21 cellular contexts compared by ENCODE assay signal in genomic region chr6:132569170-132569569, GRCh38. TPM values are rescaled to one million over a fixed set of nuclear protein-coding genes. Genes with fewer than 3 reads are reported as not detected.
A peak's percentile ranks its signal among the peaks of the same experiment; 100 is the strongest.
DNase-seq lines count a peak whose midpoint lies in the region; ATAC-seq, FAIRE-seq and TF ChIP-seq lines count a peak whose summit lies in the region.
"Had no signal": no experiment of that assay in that cellular context is flagged by ENCODE, and none has a peak within 500 bp of the region (broad histone marks: within the 10 kb centered on the region; RNA-seq: fewer than 3 reads in every experiment).

No MANE protein-coding gene starts in this region.

- H3F3A ChIP-seq in GM23338 (replicated peaks; ENCODE audit: low read depth): no peaks in the 10 kb centered on the region

- H3K9me3 Mint-ChIP-seq in GM23338 (no peaks in the 10 kb centered on the region), natural killer cell (no peaks in the 10 kb centered on the region)
- H3K9me3 Mint-ChIP-seq: CD14-positive monocyte, IgD-negative memory B cell had no signal

- no peak overlapping the region for H3K27ac ChIP-seq in GM23338 (ENCODE audit: low read depth)
- H3K27ac ChIP-seq in cingulate gyrus (ENCODE audit: low read depth, low read length): peak overlapping the region; percentile 74
- H3K27ac ChIP-seq in right atrium auricular region: no peak overlapping the region

- no peaks in the 10 kb centered on the region for H4K20me1 ChIP-seq in GM23338 (replicated peaks; ENCODE audit: insufficient read depth)

- no peaks in the 10 kb centered on the region for H3K27me3 ChIP-seq in GM23338 (ENCODE audit: insufficient read depth)
- H3K27me3 ChIP-seq in right atrium auricular region: no peaks in the 10 kb centered on the region

- peak overlapping the region; percentile 21; the same call in 1 of the 2 replicates for H3K4me2 ChIP-seq in GM23338

- H3K4me1 Mint-ChIP-seq in GM23338: peaks cover 37% of the 10 kb centered on the region
- no peaks in the 10 kb centered on the region for H3K4me1 Mint-ChIP-seq in natural killer cell

- no peak overlapping the region for H3K4me3 ChIP-seq in GM23338
- no peak overlapping the region for H3K4me3 ChIP-seq in right atrium auricular region

- no peaks in the 10 kb centered on the region for H3K36me3 ChIP-seq in GM23338 (ENCODE audit: insufficient read depth)
- no peaks in the 10 kb centered on the region for H3K36me3 ChIP-seq in right atrium auricular region

- intact Hi-C loops in natural killer cell (cut with micrococcal nuclease): no loop called here

- no peak for TF ChIP-seq POLR2A in GM12892 (IDR thresholded peaks at IDR 0.05; ENCODE audit: low read depth, low read length)

- peak; percentile 45 for DNase-seq in GM23338 (ENCODE audit: low spot score)
- peak; percentile 82 for DNase-seq in inferior parietal cortex (ENCODE audit: extremely low spot score)
- peak; percentile 95 for DNase-seq in pons (ENCODE audit: low spot score)
- DNase-seq in natural killer cell: no peak
- no peak for DNase-seq in GM12892 (ENCODE audit: insufficient read length)
- no peak for DNase-seq in right atrium auricular region (ENCODE audit: low spot score)
- no peak for DNase-seq in GM13977 (ENCODE audit: low spot score)
- DNase-seq: COR-L47, NCI-H1417, NCI-H1930, NCI-H2171, NCI-H774 had no signal

- ATAC-seq in GM23338 (peak; percentile 77), natural killer cell (no peak)
- ATAC-seq: HCT116, Panc1 had no signal

- H3K4me3 Mint-ChIP-seq in GM23338 (no peak overlapping the region), natural killer cell (no peak overlapping the region)
- H3K4me3 Mint-ChIP-seq: CD14-positive monocyte, IgD-negative memory B cell had no signal

- peak overlapping the region; percentile 77 for H3K27ac Mint-ChIP-seq in GM23338
- no peak overlapping the region for H3K27ac Mint-ChIP-seq in natural killer cell
- H3K27ac Mint-ChIP-seq: CD14-positive monocyte, IgD-negative memory B cell had no signal

- no peaks in the 10 kb centered on the region for H3K9me3 ChIP-seq in right atrium auricular region

- no peaks in the 10 kb centered on the region for H3K36me3 Mint-ChIP-seq in GM23338 (ENCODE audit: low read depth)
- no peaks in the 10 kb centered on the region for H3K36me3 Mint-ChIP-seq in natural killer cell
- H3K36me3 Mint-ChIP-seq: CD14-positive monocyte had no signal

- in situ Hi-C loops in GM13977 (cut with MboI; ENCODE audit: low pct_unique_long_range_greater_than_20kb, low sequenced_read_pairs, unreplicated experiment): no loop called here

- H3K4me1 ChIP-seq in GM23338 (ENCODE audit: insufficient read depth) (peaks cover 31% of the 10 kb centered on the region), right atrium auricular region (no peaks in the 10 kb centered on the region)

- no peaks in the 10 kb centered on the region for H3K9me2 ChIP-seq in GM23338 (ENCODE audit: insufficient read depth)

- FAIRE-seq in GM12892 (lab: Jason Lieb, UNC): no peak

- H3K27me3 Mint-ChIP-seq in GM23338 (ENCODE audit: insufficient read depth, low read depth, poor library complexity) (peaks cover 3% of the 10 kb centered on the region), natural killer cell (ENCODE audit: low read depth in 2 of 2) (peaks cover 13 to 50% of the 10 kb centered on the region in 2 donors)

- no peaks in the 10 kb centered on the region for H3K79me2 ChIP-seq in GM23338 (replicated peaks; ENCODE audit: insufficient read depth)

- TF ChIP-seq CTCF in GM23338 (conservative IDR thresholded peaks at IDR 0.05; ENCODE audit: low read depth in 2 of 2) (no peak), natural killer cell (IDR thresholded peaks at IDR 0.05) (no peak), right atrium auricular region (IDR thresholded peaks at IDR 0.05) (no peak), GM13977 (IDR thresholded peaks at IDR 0.05; ENCODE audit: extremely low read depth, insufficient read depth, missing control alignments) (no peak)

- H2AFZ ChIP-seq in GM23338: no peak overlapping the region

TF ChIP-seq in GM23338, 12 proteins besides CTCF, POLR2A, EP300 and RAD21:
- TF ChIP-seq EZH2 (IDR thresholded peaks at IDR 0.05; ENCODE audit: low read depth, unreplicated experiment) (no peak), ZNF114 (CRISPR knock-in tag; IDR thresholded peaks at IDR 0.05) (no peak), STAT1 (IDR thresholded peaks at IDR 0.05; ENCODE audit: unreplicated experiment) (no peak), JUNB (IDR thresholded peaks at IDR 0.05; ENCODE audit: unreplicated experiment) (no peak)
- TF ChIP-seq, protein P1, sequence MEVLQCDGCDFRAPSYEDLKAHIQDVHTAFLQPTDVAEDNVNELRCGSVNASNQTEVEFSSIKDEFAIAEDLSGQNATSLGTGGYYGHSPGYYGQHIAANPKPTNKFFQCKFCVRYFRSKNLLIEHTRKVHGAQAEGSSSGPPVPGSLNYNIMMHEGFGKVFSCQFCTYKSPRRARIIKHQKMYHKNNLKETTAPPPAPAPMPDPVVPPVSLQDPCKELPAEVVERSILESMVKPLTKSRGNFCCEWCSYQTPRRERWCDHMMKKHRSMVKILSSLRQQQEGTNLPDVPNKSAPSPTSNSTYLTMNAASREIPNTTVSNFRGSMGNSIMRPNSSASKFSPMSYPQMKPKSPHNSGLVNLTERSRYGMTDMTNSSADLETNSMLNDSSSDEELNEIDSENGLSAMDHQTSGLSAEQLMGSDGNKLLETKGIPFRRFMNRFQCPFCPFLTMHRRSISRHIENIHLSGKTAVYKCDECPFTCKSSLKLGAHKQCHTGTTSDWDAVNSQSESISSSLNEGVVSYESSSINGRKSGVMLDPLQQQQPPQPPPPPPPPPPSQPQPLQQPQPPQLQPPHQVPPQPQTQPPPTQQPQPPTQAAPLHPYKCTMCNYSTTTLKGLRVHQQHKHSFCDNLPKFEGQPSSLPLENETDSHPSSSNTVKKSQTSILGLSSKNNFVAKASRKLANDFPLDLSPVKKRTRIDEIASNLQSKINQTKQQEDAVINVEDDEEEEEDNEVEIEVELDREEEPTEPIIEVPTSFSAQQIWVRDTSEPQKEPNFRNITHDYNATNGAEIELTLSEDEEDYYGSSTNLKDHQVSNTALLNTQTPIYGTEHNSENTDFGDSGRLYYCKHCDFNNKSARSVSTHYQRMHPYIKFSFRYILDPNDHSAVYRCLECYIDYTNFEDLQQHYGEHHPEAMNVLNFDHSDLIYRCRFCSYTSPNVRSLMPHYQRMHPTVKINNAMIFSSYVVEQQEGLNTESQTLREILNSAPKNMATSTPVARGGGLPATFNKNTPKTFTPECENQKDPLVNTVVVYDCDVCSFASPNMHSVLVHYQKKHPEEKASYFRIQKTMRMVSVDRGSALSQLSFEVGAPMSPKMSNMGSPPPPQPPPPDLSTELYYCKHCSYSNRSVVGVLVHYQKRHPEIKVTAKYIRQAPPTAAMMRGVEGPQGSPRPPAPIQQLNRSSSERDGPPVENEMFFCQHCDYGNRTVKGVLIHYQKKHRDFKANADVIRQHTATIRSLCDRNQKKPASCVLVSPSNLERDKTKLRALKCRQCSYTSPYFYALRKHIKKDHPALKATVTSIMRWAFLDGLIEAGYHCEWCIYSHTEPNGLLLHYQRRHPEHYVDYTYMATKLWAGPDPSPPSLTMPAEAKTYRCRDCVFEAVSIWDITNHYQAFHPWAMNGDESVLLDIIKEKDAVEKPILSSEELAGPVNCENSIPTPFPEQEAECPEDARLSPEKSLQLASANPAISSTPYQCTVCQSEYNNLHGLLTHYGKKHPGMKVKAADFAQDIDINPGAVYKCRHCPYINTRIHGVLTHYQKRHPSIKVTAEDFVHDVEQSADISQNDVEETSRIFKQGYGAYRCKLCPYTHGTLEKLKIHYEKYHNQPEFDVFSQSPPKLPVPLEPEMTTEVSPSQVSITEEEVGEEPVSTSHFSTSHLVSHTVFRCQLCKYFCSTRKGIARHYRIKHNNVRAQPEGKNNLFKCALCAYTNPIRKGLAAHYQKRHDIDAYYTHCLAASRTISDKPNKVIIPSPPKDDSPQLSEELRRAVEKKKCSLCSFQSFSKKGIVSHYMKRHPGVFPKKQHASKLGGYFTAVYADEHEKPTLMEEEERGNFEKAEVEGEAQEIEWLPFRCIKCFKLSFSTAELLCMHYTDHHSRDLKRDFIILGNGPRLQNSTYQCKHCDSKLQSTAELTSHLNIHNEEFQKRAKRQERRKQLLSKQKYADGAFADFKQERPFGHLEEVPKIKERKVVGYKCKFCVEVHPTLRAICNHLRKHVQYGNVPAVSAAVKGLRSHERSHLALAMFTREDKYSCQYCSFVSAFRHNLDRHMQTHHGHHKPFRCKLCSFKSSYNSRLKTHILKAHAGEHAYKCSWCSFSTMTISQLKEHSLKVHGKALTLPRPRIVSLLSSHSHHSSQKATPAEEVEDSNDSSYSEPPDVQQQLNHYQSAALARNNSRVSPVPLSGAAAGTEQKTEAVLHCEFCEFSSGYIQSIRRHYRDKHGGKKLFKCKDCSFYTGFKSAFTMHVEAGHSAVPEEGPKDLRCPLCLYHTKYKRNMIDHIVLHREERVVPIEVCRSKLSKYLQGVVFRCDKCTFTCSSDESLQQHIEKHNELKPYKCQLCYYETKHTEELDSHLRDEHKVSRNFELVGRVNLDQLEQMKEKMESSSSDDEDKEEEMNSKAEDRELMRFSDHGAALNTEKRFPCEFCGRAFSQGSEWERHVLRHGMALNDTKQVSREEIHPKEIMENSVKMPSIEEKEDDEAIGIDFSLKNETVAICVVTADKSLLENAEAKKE (CRISPR knock-in tag; IDR thresholded peaks at IDR 0.05): peak; percentile 59; the same call in 1 of the 2 replicates

RNA-seq across cellular contexts. Expression of gene TAAR6, which starts 1.0 kb away (rescaled TPM):
- not detected in 2 replicates for total RNA-seq in GM23338 (2014; rRNA removed; shearing (Covaris generic))
- not detected in 2 replicates for polyA plus RNA-seq in GM23338 (2016; fragmentation: Nextera tagmentation; extraction: Ambion mirVana)
- not detected for total RNA-seq in natural killer cell
- polyA plus RNA-seq in GM12892 (2012; ENCODE audit: missing spikeins): not detected
- not detected for total RNA-seq in right atrium auricular region
- total RNA-seq: A172, HT-29, LHCN-M2, NCI-H460 had no signal
- polyA plus RNA-seq: CD14-positive monocyte, IgD-negative memory B cell had no signal

RNA-seq across cellular contexts. Expression of gene TAAR8, which starts 16.7 kb away (rescaled TPM):
- total RNA-seq in GM23338 (2014; rRNA removed; shearing (Covaris generic)): not detected in 2 replicates
- polyA plus RNA-seq in GM23338 (2016; fragmentation: Nextera tagmentation; extraction: Ambion mirVana): not detected in 2 replicates
- not detected for total RNA-seq in natural killer cell
- not detected for polyA plus RNA-seq in GM12892 (2012; ENCODE audit: missing spikeins)
- not detected for total RNA-seq in right atrium auricular region
- total RNA-seq: A172, HT-29, LHCN-M2, NCI-H460 had no signal
- polyA plus RNA-seq: CD14-positive monocyte, IgD-negative memory B cell had no signal

RNA-seq across cellular contexts. Expression of gene TAAR5, which starts 20.4 kb away (rescaled TPM):
- total RNA-seq in GM23338 (2014; rRNA removed; shearing (Covaris generic)): not detected in 2 replicates
- not detected in 2 replicates for polyA plus RNA-seq in GM23338 (2016; fragmentation: Nextera tagmentation; extraction: Ambion mirVana)
- total RNA-seq in natural killer cell (not detected), right atrium auricular region (not detected)
- not detected for polyA plus RNA-seq in GM12892 (2012; ENCODE audit: missing spikeins)
- total RNA-seq: A172, HT-29, LHCN-M2, NCI-H460 had no signal
- polyA plus RNA-seq: CD14-positive monocyte, IgD-negative memory B cell had no signal

RNA-seq across cellular contexts. Expression of gene TAAR9, which starts 31.1 kb away (rescaled TPM):
- total RNA-seq in GM23338 (2014; rRNA removed; shearing (Covaris generic)): not detected in 2 replicates
- polyA plus RNA-seq in GM23338 (2016; fragmentation: Nextera tagmentation; extraction: Ambion mirVana): not detected in 2 replicates
- total RNA-seq in natural killer cell: not detected
- not detected for polyA plus RNA-seq in GM12892 (2012; ENCODE audit: missing spikeins)
- not detected for total RNA-seq in right atrium auricular region
- total RNA-seq: A172, HT-29, LHCN-M2, NCI-H460 had no signal
- polyA plus RNA-seq: CD14-positive monocyte, IgD-negative memory B cell had no signal

RNA-seq across cellular contexts. Expression of gene TAAR2, which starts 54.9 kb away (rescaled TPM):
- total RNA-seq in GM23338 (2014; rRNA removed; shearing (Covaris generic)): not detected in 2 replicates
- not detected in 2 replicates for polyA plus RNA-seq in GM23338 (2016; fragmentation: Nextera tagmentation; extraction: Ambion mirVana)
- not detected for total RNA-seq in natural killer cell
- polyA plus RNA-seq in GM12892 (2012; ENCODE audit: missing spikeins): not detected
- not detected for total RNA-seq in right atrium auricular region
- total RNA-seq: A172, HT-29, LHCN-M2, NCI-H460 had no signal
- polyA plus RNA-seq: CD14-positive monocyte, IgD-negative memory B cell had no signal

Comparison
In these comparisons a context has a peak if more than half of its experiments do, and no peak if none do; other contexts are left out.
1. DNase-seq: peak in GM23338 (single experiment), inferior parietal cortex (single experiment) and pons (single experiment); none in natural killer cell (single experiment), GM12892 (single experiment), right atrium auricular region (single experiment) and GM13977 (single experiment).